18 cellular contexts compared by ENCODE assay signal in the genomic region with DNA sequence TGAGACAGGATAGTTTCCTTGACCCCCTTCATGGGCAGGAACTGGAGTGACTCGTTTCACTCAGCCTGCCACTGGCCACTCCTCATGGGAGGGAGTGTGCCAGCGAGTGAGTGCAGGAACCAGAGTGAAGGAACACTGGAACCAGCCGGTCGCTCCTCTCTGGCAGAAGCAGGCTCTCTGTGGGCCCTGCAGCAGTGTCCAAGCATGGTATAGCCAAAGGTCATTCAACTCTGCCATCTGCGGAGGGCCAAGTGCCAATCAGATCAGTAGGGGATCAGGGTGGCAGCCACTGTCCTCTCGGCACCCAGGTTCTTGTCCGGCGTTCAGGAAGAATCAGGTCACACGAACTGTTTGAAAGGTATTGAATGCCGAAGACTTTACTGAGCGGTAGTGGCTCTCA.
"Had no signal": no experiment of that assay in that cellular context is flagged by ENCODE, and none has a peak within 500 bp of the region (broad histone marks: within the 10 kb centered on the region; RNA-seq: fewer than 3 reads in every experiment).

No MANE protein-coding gene starts in this region.

- H3K4me3 ChIP-seq: coronary artery, hepatocyte, ovary, sigmoid colon, skin epidermis, stomach, thoracic aorta, transverse colon had no signal

- DNase-seq: effector CD4-positive, alpha-beta T cell; endodermal cell; erythroblast; foreskin keratinocyte; left colon; mammary epithelial cell; natural killer cell; ovary; sigmoid colon; stimulated activated CD4-positive, alpha-beta T cell treated with anti-CD3 and anti-CD28 coated beads, Interleukin-12 subunit alpha, Interleukin-12 subunit beta, amount 100 ng/mL, for 4 hours; stimulated activated naive CD4-positive, alpha-beta T cell; stomach; transverse colon had no signal

- H3K4me2 ChIP-seq: hepatocyte had no signal

- H3K27me3 ChIP-seq: foreskin keratinocyte, hepatocyte, ovary, sigmoid colon, stomach, transverse colon had no signal

- H3K36me3 ChIP-seq: ovary, sigmoid colon, stomach, thoracic aorta, transverse colon had no signal

- ATAC-seq: foreskin keratinocyte, left colon, natural killer cell had no signal

- FAIRE-seq: endothelial cell of umbilical vein had no signal

- H3K27ac ChIP-seq: coronary artery, foreskin keratinocyte, hepatocyte, ovary, sigmoid colon, stomach, thoracic aorta, transverse colon had no signal

- H3K79me2 ChIP-seq: hepatocyte had no signal

- H3K9me3 ChIP-seq: ovary, sigmoid colon, stomach, thoracic aorta, transverse colon had no signal

- H3K4me1 ChIP-seq: foreskin keratinocyte, stomach had no signal

- H2AFZ ChIP-seq: hepatocyte had no signal
